In genomic region chr9:98522487-98522886, GRCh38 we compare ENCODE assay signal across 25 cellular contexts.
"Had no signal": no experiment of that assay in that cellular context is flagged by ENCODE, and none has a peak within 500 bp of the region (broad histone marks: within the 10 kb centered on the region; RNA-seq: fewer than 3 reads in every experiment).

No MANE protein-coding gene starts in this region.

- H3K27ac ChIP-seq: ascending aorta, coronary artery, heart left ventricle, tibial nerve had no signal

- H3K9me3 Mint-ChIP-seq: activated naive CD4-positive, alpha-beta T cell treated with anti-CD3 and anti-CD28 coated beads, Interleukin-2, amount 10 ng/mL, durations not matched to agents 7 days and 5 days; immature natural killer cell; T-helper 2 cell treated with Interferon-gamma antibody and Interleukin-4, amounts not matched to agents 5 μg/mL and 100 μg/mL, for 36 hours had no signal

- H3K4me3 ChIP-seq: ascending aorta, coronary artery, dorsolateral prefrontal cortex, heart left ventricle, tibial nerve had no signal

- ATAC-seq: heart left ventricle; left colon; natural killer cell treated with Interleukin-12 subunit alpha and Interleukin-12 subunit beta and Interleukin-15 and Interleukin-18, amount 100 ng/mL, for 72 hours; right cardiac atrium had no signal

- H3K4me1 Mint-ChIP-seq: activated B cell treated with CpG ODN at 0.5 μM for 24 hours; activated naive CD4-positive, alpha-beta T cell treated with anti-CD3 and anti-CD28 coated beads, Interleukin-2, amount 10 ng/mL, durations not matched to agents 7 days and 5 days; activated naive CD8-positive, alpha-beta T cell treated with anti-CD3 and anti-CD28 coated beads, Interleukin-2, amount 10 ng/mL, durations not matched to agents 7 days and 5 days; brain; immature natural killer cell had no signal

- H3K27ac Mint-ChIP-seq: activated B cell treated with CpG ODN at 0.5 μM for 24 hours; activated naive CD4-positive, alpha-beta T cell treated with anti-CD3 and anti-CD28 coated beads, Interleukin-2, amount 10 ng/mL, durations not matched to agents 7 days and 5 days; activated naive CD8-positive, alpha-beta T cell treated with anti-CD3 and anti-CD28 coated beads, Interleukin-2, amount 10 ng/mL, durations not matched to agents 7 days and 5 days; activated T-cell treated with anti-CD3 and anti-CD28 coated beads, Interleukin-2, amount 50 U/mL, for 72 hours; brain; immature natural killer cell; memory B cell; natural killer cell treated with Interleukin-12 subunit alpha and Interleukin-12 subunit beta and Interleukin-15 and Interleukin-18, amount 100 ng/mL, for 72 hours; T-helper 2 cell treated with Interferon-gamma antibody and Interleukin-4, amounts not matched to agents 5 μg/mL and 100 μg/mL, for 36 hours had no signal

- DNase-seq: activated B cell treated with CpG ODN at 0.5 μM for 24 hours; activated effector memory CD4-positive, alpha-beta T cell treated with anti-CD3 and anti-CD28 coated beads, Interleukin-2, amount 50 U/mL, for 16 hours; activated naive CD4-positive, alpha-beta T cell treated with anti-CD3 and anti-CD28 coated beads, Interleukin-2, amount 10 ng/mL, durations not matched to agents 7 days and 5 days; activated naive CD8-positive, alpha-beta T cell treated with anti-CD3 and anti-CD28 coated beads, Interleukin-2, amount 10 ng/mL, durations not matched to agents 7 days and 5 days; activated T-cell treated with anti-CD3 and anti-CD28 coated beads for 4 hours; activated T-cell treated with anti-CD3 and anti-CD28 coated beads, Interleukin-2, amount 50 U/mL, for 72 hours; dorsolateral prefrontal cortex; effector memory CD4-positive, alpha-beta T cell; foreskin fibroblast; heart left ventricle; hypothalamus; immature natural killer cell; kidney; left colon; right cardiac atrium; stimulated activated CD4-positive, alpha-beta T cell treated with anti-CD3 and anti-CD28 coated beads, Interleukin-15, amount 100 ng/mL, for 24 hours; stimulated activated CD4-positive, alpha-beta T cell treated with anti-CD3 and anti-CD28 coated beads, Interleukin-2, amount 100 ng/mL, for 24 hours; stimulated activated naive CD4-positive, alpha-beta T cell had no signal

- H3K4me3 Mint-ChIP-seq: activated B cell treated with CpG ODN at 0.5 μM for 24 hours; activated naive CD4-positive, alpha-beta T cell treated with anti-CD3 and anti-CD28 coated beads, Interleukin-2, amount 10 ng/mL, durations not matched to agents 7 days and 5 days; activated naive CD8-positive, alpha-beta T cell treated with anti-CD3 and anti-CD28 coated beads, Interleukin-2, amount 10 ng/mL, durations not matched to agents 7 days and 5 days; activated T-cell treated with anti-CD3 and anti-CD28 coated beads, Interleukin-2, amount 50 U/mL, for 72 hours; brain; immature natural killer cell; memory B cell; natural killer cell treated with Interleukin-12 subunit alpha and Interleukin-12 subunit beta and Interleukin-15 and Interleukin-18, amount 100 ng/mL, for 72 hours; T-helper 2 cell treated with Interferon-gamma antibody and Interleukin-4, amounts not matched to agents 5 μg/mL and 100 μg/mL, for 36 hours had no signal

- H3K36me3 Mint-ChIP-seq: activated naive CD4-positive, alpha-beta T cell treated with anti-CD3 and anti-CD28 coated beads, Interleukin-2, amount 10 ng/mL, durations not matched to agents 7 days and 5 days; activated naive CD8-positive, alpha-beta T cell treated with anti-CD3 and anti-CD28 coated beads, Interleukin-2, amount 10 ng/mL, durations not matched to agents 7 days and 5 days; brain; immature natural killer cell; memory B cell; natural killer cell treated with Interleukin-12 subunit alpha and Interleukin-12 subunit beta and Interleukin-15 and Interleukin-18, amount 100 ng/mL, for 72 hours had no signal
